Comparison of ENCODE assay signal across 9 cellular contexts in genomic region chr13:43787998-43788397, GRCh38. TPM values are rescaled to one million over a fixed set of nuclear protein-coding genes. Genes with fewer than 3 reads are reported as not detected.
DNase-seq lines count a peak whose midpoint lies in the region; ATAC-seq and TF ChIP-seq lines count a peak whose summit lies in the region.
"Had no signal": no experiment of that assay in that cellular context is flagged by ENCODE, and none has a peak within 500 bp of the region (broad histone marks: within the 10 kb centered on the region; RNA-seq: fewer than 3 reads in every experiment).

No MANE protein-coding gene starts in this region.

- TF ChIP-seq CTCF in heart right ventricle (IDR thresholded peaks at IDR 0.05) (peak in 7 of 9 donors; percentile 19 to 40 (median 32)), right atrium auricular region (IDR thresholded peaks at IDR 0.05) (peak in 1 of 2 donors; percentile 51), RWPE2 (IDR thresholded peaks at IDR 0.05; ENCODE audit: poor library complexity, severe bottlenecking) (peak; percentile 37)

- H3K27ac ChIP-seq in heart right ventricle = no peak overlapping the region
- H3K27ac ChIP-seq in right atrium auricular region = no peak overlapping the region
- H3K27ac ChIP-seq in RWPE2 (ENCODE audit: poor library complexity, severe bottlenecking) = no peak overlapping the region
- H3K27ac ChIP-seq in stomach smooth muscle (ENCODE audit: low read length) = no peak overlapping the region
- H3K27ac ChIP-seq: epithelial cell of prostate had no signal

- ATAC-seq in heart right ventricle = no peak
- ATAC-seq in RWPE2 (ENCODE audit: low read depth) = peak; percentile 11; the same call in 1 of the 3 replicates
- no peak for ATAC-seq in esophagus mucosa
- no peak for ATAC-seq in Right ventricle myocardium superior (ENCODE audit: poor library complexity)
- ATAC-seq in HG03139 (IDR thresholded peaks at IDR 0.05; ENCODE audit: unreplicated experiment) = no peak

- H3K4me1 ChIP-seq in heart right ventricle (peaks cover 0 to 47% (median 32%) of the 10 kb centered on the region in 9 donors), right atrium auricular region (peaks cover 0 to 39% of the 10 kb centered on the region in 2 donors), RWPE2 (ENCODE audit: insufficient read depth, poor library complexity, severe bottlenecking) (peaks cover 2% of the 10 kb centered on the region), stomach smooth muscle (ENCODE audit: control insufficient read depth, insufficient read depth, low read length) (peaks cover 9% of the 10 kb centered on the region)

- H3K9me3 ChIP-seq in heart right ventricle (no peaks in the 10 kb centered on the region), right atrium auricular region (no peaks in the 10 kb centered on the region), RWPE2 (ENCODE audit: severe bottlenecking) (no peaks in the 10 kb centered on the region), stomach smooth muscle (ENCODE audit: control insufficient read depth in 2 of 2, low read length in 2 of 2) (no peaks in the 10 kb centered on the region)

- intact Hi-C loops in heart right ventricle (cut with DNase I) = loop anchor here in 7 of 10 donors (5.0 to 10.0 kb wide), 10 partner anchors 101 to 591 kb away; no protein-coding TSS in a partner anchor
- intact Hi-C loops in Right ventricle myocardium superior (cut with DNase I) = no loop called here

- peak overlapping the region in 1 of 10 donors; percentile 67 for H3K4me3 ChIP-seq in heart right ventricle
- H3K4me3 ChIP-seq in right atrium auricular region = no peak overlapping the region
- H3K4me3 ChIP-seq in RWPE2 (ENCODE audit: severe bottlenecking) = no peak overlapping the region
- H3K4me3 ChIP-seq in stomach smooth muscle (ENCODE audit: low read length in 2 of 2) = peak overlapping the region; percentile 74 to 88

- H3K27me3 ChIP-seq in heart right ventricle (peaks cover 0 to 50% (median 28%) of the 10 kb centered on the region in 7 donors), right atrium auricular region (no peaks in the 10 kb centered on the region), RWPE2 (ENCODE audit: insufficient read depth, poor library complexity, severe bottlenecking) (no peaks in the 10 kb centered on the region), stomach smooth muscle (ENCODE audit: control insufficient read depth in 1 of 2, insufficient read depth in 2 of 2, low read length in 2 of 2) (no peaks in the 10 kb centered on the region)

- 47 to 73% methylated on average over 2 of the region's 2 CpGs for WGBS in heart right ventricle, 2 donors

- H3K9ac ChIP-seq in stomach smooth muscle (ENCODE audit: low read length in 2 of 2) = peak overlapping the region in 1 of 2 donors; percentile 61

- H3K36me3 ChIP-seq in heart right ventricle (no peaks in the 10 kb centered on the region), right atrium auricular region (no peaks in the 10 kb centered on the region), RWPE2 (ENCODE audit: low read depth) (no peaks in the 10 kb centered on the region), stomach smooth muscle (ENCODE audit: control insufficient read depth in 2 of 2, insufficient read depth in 2 of 2, low read length in 2 of 2) (no peaks in the 10 kb centered on the region)

- DNase-seq in heart right ventricle (no peak), right atrium auricular region (ENCODE audit: low spot score) (no peak), RWPE2 (ENCODE audit: low spot score) (no peak), fibroblast of the conjunctiva (ENCODE audit: low read depth) (peak; percentile 57), Right ventricle myocardium superior (no peak)

RNA-seq across cellular contexts. Expression of gene ENOX1, which starts 1.2 kb away (rescaled TPM):
- total RNA-seq in heart right ventricle (10 to 100 TPM in 2 of 10 donors, 1 to 10 TPM in 8; 3.1 to 10.4 (median 7.7) TPM), right atrium auricular region (1 to 10 TPM; 1.3 to 2.4 TPM), esophagus mucosa (0.12 TPM), Right ventricle myocardium superior (7.5 TPM)
- 1 to 10 TPM; 2.0 to 2.1 TPM for polyA plus RNA-seq in heart right ventricle

Comparison
In these comparisons a context has a peak if more than half of its experiments do, and no peak if none do; other contexts are left out.
1. H3K4me3 ChIP-seq: peak in stomach smooth muscle (2 of 2); none in right atrium auricular region (0 of 2) and RWPE2 (single experiment).